Comparison of ENCODE assay signal across 1 cellular context in genomic region chr1:225852413-225853119, GRCh38.
TF ChIP-seq lines count a peak whose summit lies in the region.

No MANE protein-coding gene starts in this region.

TF ChIP-seq in HEK293, 187 proteins besides CTCF, POLR2A, EP300 and RAD21:
- TF ChIP-seq, protein P1, sequence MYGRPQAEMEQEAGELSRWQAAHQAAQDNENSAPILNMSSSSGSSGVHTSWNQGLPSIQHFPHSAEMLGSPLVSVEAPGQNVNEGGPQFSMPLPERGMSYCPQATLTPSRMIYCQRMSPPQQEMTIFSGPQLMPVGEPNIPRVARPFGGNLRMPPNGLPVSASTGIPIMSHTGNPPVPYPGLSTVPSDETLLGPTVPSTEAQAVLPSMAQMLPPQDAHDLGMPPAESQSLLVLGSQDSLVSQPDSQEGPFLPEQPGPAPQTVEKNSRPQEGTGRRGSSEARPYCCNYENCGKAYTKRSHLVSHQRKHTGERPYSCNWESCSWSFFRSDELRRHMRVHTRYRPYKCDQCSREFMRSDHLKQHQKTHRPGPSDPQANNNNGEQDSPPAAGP (tag by site-specific recombination; IDR thresholded peaks at IDR 0.05): peak; percentile 37; the same call in 1 of the 2 replicates
- TF ChIP-seq KLF1 (tag by site-specific recombination; IDR thresholded peaks at IDR 0.05) (0 out of 2 replicates have a peak, but pooled peaks have one; percentile 25), ZNF600 (tag by site-specific recombination; IDR thresholded peaks at IDR 0.05) (peak; percentile 9; the same call in 1 of the 2 replicates), ZNF23 (tag by site-specific recombination; IDR thresholded peaks at IDR 0.05; ENCODE audit: borderline replicate concordance) (no peak)
- TF ChIP-seq, protein P2, sequence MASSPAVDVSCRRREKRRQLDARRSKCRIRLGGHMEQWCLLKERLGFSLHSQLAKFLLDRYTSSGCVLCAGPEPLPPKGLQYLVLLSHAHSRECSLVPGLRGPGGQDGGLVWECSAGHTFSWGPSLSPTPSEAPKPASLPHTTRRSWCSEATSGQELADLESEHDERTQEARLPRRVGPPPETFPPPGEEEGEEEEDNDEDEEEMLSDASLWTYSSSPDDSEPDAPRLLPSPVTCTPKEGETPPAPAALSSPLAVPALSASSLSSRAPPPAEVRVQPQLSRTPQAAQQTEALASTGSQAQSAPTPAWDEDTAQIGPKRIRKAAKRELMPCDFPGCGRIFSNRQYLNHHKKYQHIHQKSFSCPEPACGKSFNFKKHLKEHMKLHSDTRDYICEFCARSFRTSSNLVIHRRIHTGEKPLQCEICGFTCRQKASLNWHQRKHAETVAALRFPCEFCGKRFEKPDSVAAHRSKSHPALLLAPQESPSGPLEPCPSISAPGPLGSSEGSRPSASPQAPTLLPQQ (tag by site-specific recombination; IDR thresholded peaks at IDR 0.05): no peak
